ENCODE assay signal across 2 cellular contexts in the genomic region with DNA sequence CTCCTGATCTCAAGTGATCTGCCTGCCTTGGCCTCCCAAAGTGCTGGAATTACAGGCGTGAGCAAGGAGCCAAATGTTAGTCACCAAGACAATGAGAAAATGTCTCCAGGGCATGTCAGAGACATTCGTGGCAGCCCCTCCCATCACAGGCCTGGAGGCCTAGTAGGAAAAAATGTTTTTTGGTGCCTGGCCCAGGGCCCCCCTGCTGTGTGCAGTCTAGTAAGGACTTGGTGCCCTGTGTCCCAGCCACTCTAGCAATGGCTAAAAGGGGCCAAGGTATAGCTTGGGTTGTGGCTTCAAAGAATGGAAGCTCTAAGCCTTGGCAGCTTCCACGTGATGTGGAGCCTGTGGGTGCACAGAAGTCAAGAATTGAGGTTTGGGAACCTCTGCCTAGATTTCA.
TF ChIP-seq lines count a peak whose summit lies in the region.

No MANE protein-coding gene starts in this region.

TF ChIP-seq in A549, 52 proteins besides CTCF, POLR2A, EP300 and RAD21:
- TF ChIP-seq ZC3H11A (IDR thresholded peaks at IDR 0.05) (no peak), ZFP36 (IDR thresholded peaks at IDR 0.05; ENCODE audit: borderline replicate concordance, partially characterized antibody) (peak; percentile 84)

TF ChIP-seq in K562, 482 proteins besides CTCF, POLR2A, EP300 and RAD21:
- TF ChIP-seq, protein P1, sequence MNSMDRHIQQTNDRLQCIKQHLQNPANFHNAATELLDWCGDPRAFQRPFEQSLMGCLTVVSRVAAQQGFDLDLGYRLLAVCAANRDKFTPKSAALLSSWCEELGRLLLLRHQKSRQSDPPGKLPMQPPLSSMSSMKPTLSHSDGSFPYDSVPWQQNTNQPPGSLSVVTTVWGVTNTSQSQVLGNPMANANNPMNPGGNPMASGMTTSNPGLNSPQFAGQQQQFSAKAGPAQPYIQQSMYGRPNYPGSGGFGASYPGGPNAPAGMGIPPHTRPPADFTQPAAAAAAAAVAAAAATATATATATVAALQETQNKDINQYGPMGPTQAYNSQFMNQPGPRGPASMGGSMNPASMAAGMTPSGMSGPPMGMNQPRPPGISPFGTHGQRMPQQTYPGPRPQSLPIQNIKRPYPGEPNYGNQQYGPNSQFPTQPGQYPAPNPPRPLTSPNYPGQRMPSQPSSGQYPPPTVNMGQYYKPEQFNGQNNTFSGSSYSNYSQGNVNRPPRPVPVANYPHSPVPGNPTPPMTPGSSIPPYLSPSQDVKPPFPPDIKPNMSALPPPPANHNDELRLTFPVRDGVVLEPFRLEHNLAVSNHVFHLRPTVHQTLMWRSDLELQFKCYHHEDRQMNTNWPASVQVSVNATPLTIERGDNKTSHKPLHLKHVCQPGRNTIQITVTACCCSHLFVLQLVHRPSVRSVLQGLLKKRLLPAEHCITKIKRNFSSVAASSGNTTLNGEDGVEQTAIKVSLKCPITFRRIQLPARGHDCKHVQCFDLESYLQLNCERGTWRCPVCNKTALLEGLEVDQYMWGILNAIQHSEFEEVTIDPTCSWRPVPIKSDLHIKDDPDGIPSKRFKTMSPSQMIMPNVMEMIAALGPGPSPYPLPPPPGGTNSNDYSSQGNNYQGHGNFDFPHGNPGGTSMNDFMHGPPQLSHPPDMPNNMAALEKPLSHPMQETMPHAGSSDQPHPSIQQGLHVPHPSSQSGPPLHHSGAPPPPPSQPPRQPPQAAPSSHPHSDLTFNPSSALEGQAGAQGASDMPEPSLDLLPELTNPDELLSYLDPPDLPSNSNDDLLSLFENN (IDR thresholded peaks at IDR 0.05; ENCODE audit: low read depth in 2 of 2, low read length in 2 of 2): no peak
- peak; percentile 68 for TF ChIP-seq ZFP36 (IDR thresholded peaks at IDR 0.05; ENCODE audit: low read depth, low read length, partially characterized antibody)
- TF ChIP-seq, protein P2, sequence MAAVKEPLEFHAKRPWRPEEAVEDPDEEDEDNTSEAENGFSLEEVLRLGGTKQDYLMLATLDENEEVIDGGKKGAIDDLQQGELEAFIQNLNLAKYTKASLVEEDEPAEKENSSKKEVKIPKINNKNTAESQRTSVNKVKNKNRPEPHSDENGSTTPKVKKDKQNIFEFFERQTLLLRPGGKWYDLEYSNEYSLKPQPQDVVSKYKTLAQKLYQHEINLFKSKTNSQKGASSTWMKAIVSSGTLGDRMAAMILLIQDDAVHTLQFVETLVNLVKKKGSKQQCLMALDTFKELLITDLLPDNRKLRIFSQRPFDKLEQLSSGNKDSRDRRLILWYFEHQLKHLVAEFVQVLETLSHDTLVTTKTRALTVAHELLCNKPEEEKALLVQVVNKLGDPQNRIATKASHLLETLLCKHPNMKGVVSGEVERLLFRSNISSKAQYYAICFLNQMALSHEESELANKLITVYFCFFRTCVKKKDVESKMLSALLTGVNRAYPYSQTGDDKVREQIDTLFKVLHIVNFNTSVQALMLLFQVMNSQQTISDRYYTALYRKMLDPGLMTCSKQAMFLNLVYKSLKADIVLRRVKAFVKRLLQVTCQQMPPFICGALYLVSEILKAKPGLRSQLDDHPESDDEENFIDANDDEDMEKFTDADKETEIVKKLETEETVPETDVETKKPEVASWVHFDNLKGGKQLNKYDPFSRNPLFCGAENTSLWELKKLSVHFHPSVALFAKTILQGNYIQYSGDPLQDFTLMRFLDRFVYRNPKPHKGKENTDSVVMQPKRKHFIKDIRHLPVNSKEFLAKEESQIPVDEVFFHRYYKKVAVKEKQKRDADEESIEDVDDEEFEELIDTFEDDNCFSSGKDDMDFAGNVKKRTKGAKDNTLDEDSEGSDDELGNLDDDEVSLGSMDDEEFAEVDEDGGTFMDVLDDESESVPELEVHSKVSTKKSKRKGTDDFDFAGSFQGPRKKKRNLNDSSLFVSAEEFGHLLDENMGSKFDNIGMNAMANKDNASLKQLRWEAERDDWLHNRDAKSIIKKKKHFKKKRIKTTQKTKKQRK (IDR thresholded peaks at IDR 0.05; ENCODE audit: borderline replicate concordance, low read depth, low read length): 0 out of 2 replicates have a peak, but pooled peaks have one; percentile 17
- no peak for TF ChIP-seq RFX1 (IDR thresholded peaks at IDR 0.05)
- TF ChIP-seq ZNF644 (tag; IDR thresholded peaks at IDR 0.05; ENCODE audit: low read depth): no peak
- TF ChIP-seq DACH1 (IDR thresholded peaks at IDR 0.05; ENCODE audit: partially characterized antibody): no peak
